In genomic region chr4:128653514-128654420, GRCh38 we compare ENCODE assay signal across 10 cellular contexts.
DNase-seq lines count a peak whose midpoint lies in the region; ATAC-seq and TF ChIP-seq lines count a peak whose summit lies in the region.
"Had no signal": no experiment of that assay in that cellular context is flagged by ENCODE, and none has a peak within 500 bp of the region (broad histone marks: within the 10 kb centered on the region; RNA-seq: fewer than 3 reads in every experiment).

No MANE protein-coding gene starts in this region.

- intact Hi-C loops in sciatic nerve (cut with DNase I) = no loop called here

- DNase-seq in GM23338 (ENCODE audit: low spot score) (peak; percentile 47), adipocyte (ENCODE audit: low read depth) (peak; percentile 44), hippocampal formation (lab: John Stamatoyannopoulos, UW) (peak; percentile 28 to 50), sciatic nerve (ENCODE audit: low spot score) (no peak), NOMO-1 treated with dmso at 0.1 percent for 144 hours (lab: John Stamatoyannopoulos, UW; ENCODE audit: unreplicated experiment) (no peak), foreskin melanocyte (no peak), erythroblast (lab: John Stamatoyannopoulos, UW) (no peak)
- DNase-seq in NK-92 treated with Interleukin-12 subunit alpha and Interleukin-12 subunit beta, amount 100 ng/mL, for 24 hours (lab: John Stamatoyannopoulos, UW) = no peak
- DNase-seq: activated effector memory CD4-positive, alpha-beta T cell treated with anti-CD3 and anti-CD28 coated beads, Interleukin-2, amount 50 U/mL, for 16 hours had no signal

- no peak overlapping the region for H3K4me3 Mint-ChIP-seq in GM23338

- no peaks in the 10 kb centered on the region for H3K79me2 ChIP-seq in GM23338 (replicated peaks; ENCODE audit: insufficient read depth)

- H4K20me1 ChIP-seq in GM23338 (replicated peaks; ENCODE audit: insufficient read depth) = no peaks in the 10 kb centered on the region

- peak overlapping the region; percentile 46 for H3K9ac ChIP-seq in adipocyte (ENCODE audit: low read length)
- H3K9ac ChIP-seq: KMS-11 had no signal

- peaks cover 29% of the 10 kb centered on the region for H3K4me1 Mint-ChIP-seq in GM23338

- H2AFZ ChIP-seq in GM23338 = peak overlapping the region; percentile 53

- ATAC-seq in GM23338 (peak; percentile 91), sciatic nerve (peak; percentile 89)

- no peak overlapping the region for H3K27ac Mint-ChIP-seq in GM23338

- H3K4me1 ChIP-seq in GM23338 (ENCODE audit: insufficient read depth) (peaks cover 28% of the 10 kb centered on the region), adipocyte (ENCODE audit: control insufficient read depth, insufficient read depth, low read length) (peaks cover 33% of the 10 kb centered on the region)

- H3K9me3 ChIP-seq in adipocyte (ENCODE audit: control insufficient read depth, low read length) = peaks cover 3% of the 10 kb centered on the region

- H3K27me3 ChIP-seq in GM23338 (ENCODE audit: insufficient read depth) = no peaks in the 10 kb centered on the region
- H3K27me3 ChIP-seq in adipocyte (replicated peaks; ENCODE audit: control insufficient read depth, insufficient read depth, low read length) = no peaks in the 10 kb centered on the region

- 0 out of 2 replicates have a peak, but pooled peaks cover 4% of the 10 kb centered on the region for H3K36me3 ChIP-seq in GM23338 (ENCODE audit: insufficient read depth)
- no peaks in the 10 kb centered on the region for H3K36me3 ChIP-seq in adipocyte (ENCODE audit: control insufficient read depth, insufficient read depth, low read length, severe bottlenecking)

- peak overlapping the region; percentile 5; the same call in 1 of the 2 replicates for H3K4me2 ChIP-seq in GM23338
- H3K4me2 ChIP-seq: KMS-11 had no signal

- TF ChIP-seq POLR2A in erythroblast (IDR thresholded peaks at IDR 0.05; ENCODE audit: low read length) = no peak

- peak overlapping the region; percentile 8; the same call in 1 of the 2 replicates for H3K27ac ChIP-seq in GM23338 (ENCODE audit: low read depth)
- H3K27ac ChIP-seq: KMS-11 had no signal

- H3K9me2 ChIP-seq in GM23338 (ENCODE audit: insufficient read depth) = peaks cover 8% of the 10 kb centered on the region

- peaks cover 3% of the 10 kb centered on the region; the same call in 1 of the 2 replicates for H3F3A ChIP-seq in GM23338 (replicated peaks; ENCODE audit: low read depth)

- H3K4me3 ChIP-seq in GM23338 (no peak overlapping the region), adipocyte (ENCODE audit: low read length) (no peak overlapping the region)

- H3K36me3 Mint-ChIP-seq in GM23338 (ENCODE audit: low read depth) = peaks cover 11% of the 10 kb centered on the region

- peaks cover 2% of the 10 kb centered on the region for H3K27me3 Mint-ChIP-seq in GM23338 (ENCODE audit: insufficient read depth, low read depth, poor library complexity)

- TF ChIP-seq CTCF in GM23338 (conservative IDR thresholded peaks at IDR 0.05; ENCODE audit: low read depth in 2 of 2) = no peak

- peaks cover 11% of the 10 kb centered on the region for H3K9me3 Mint-ChIP-seq in GM23338

TF ChIP-seq in GM23338, 12 proteins besides CTCF, POLR2A, EP300 and RAD21:
- TF ChIP-seq CREB1 (CRISPR knock-in tag; IDR thresholded peaks at IDR 0.05; ENCODE audit: low read depth) = no peak
TF ChIP-seq in GM23338: peak in this region for 0.

Comparison
In these comparisons a context has a peak if more than half of its experiments do, and no peak if none do; other contexts are left out.
1. DNase-seq: peak in GM23338 (single experiment), adipocyte (single experiment) and hippocampal formation (2 of 2); none in sciatic nerve (single experiment), NK-92 treated with Interleukin-12 subunit alpha and Interleukin-12 subunit beta, amount 100 ng/mL, for 24 hours (single experiment), NOMO-1 treated with dmso at 0.1 percent for 144 hours (single experiment), foreskin melanocyte (single experiment) and erythroblast (0 of 2).